ENCODE assay signal across 21 cellular contexts in genomic region chr20:23656372-23656771, GRCh38. TPM values are rescaled to one million over a fixed set of nuclear protein-coding genes. Genes with fewer than 3 reads are reported as not detected.
DNase-seq lines count a peak whose midpoint lies in the region; ATAC-seq and TF ChIP-seq lines count a peak whose summit lies in the region.
"Had no signal": no experiment of that assay in that cellular context is flagged by ENCODE, and none has a peak within 500 bp of the region (broad histone marks: within the 10 kb centered on the region; RNA-seq: fewer than 3 reads in every experiment).

No MANE protein-coding gene starts in this region.

- no peaks in the 10 kb centered on the region for H3K36me3 ChIP-seq in endodermal cell (ENCODE audit: control insufficient read depth, insufficient read depth, low read length)
- H3K36me3 ChIP-seq in spleen: no peaks in the 10 kb centered on the region
- H3K36me3 ChIP-seq: colonic mucosa had no signal

- H3K27ac ChIP-seq in endodermal cell (ENCODE audit: low read depth, low read length) (no peak overlapping the region), spleen (peak overlapping the region; percentile 9 to 84 (median 52))
- H3K27ac ChIP-seq: colonic mucosa had no signal

- H3K9me3 Mint-ChIP-seq in CD14-positive monocyte (no peaks in the 10 kb centered on the region), endodermal cell (no peaks in the 10 kb centered on the region), mesothelial cell of epicardium (no peaks in the 10 kb centered on the region), osteocyte (ENCODE audit: unreplicated experiment) (no peaks in the 10 kb centered on the region)
- H3K9me3 Mint-ChIP-seq: stimulated activated naive CD8-positive, alpha-beta T cell treated with anti-CD3 and anti-CD28 coated beads, Interleukin-15, amount 100 ng/mL, for 72 hours had no signal

- H3K4me1 ChIP-seq in endodermal cell (ENCODE audit: control insufficient read depth, insufficient read depth, low read length) (peaks cover 18% of the 10 kb centered on the region), spleen (peaks cover 7 to 35% (median 15%) of the 10 kb centered on the region in 6 donors)
- H3K4me1 ChIP-seq: colonic mucosa had no signal

- DNase-seq in CD14-positive monocyte (ENCODE audit: low spot score): no peak
- peak; percentile 46 for DNase-seq in endodermal cell
- peak; percentile 51 for DNase-seq in medulla oblongata (ENCODE audit: extremely low spot score)
- DNase-seq in spleen: no peak
- no peak for DNase-seq in activated naive CD4-positive, alpha-beta T cell treated with Interleukin-2 at 50 U/mL for 16 hours
- DNase-seq in mesothelial cell of epicardium (ENCODE audit: low spot score in 2 of 2, unreplicated experiment in 2 of 2): no peak
- no peak for DNase-seq in osteocyte (ENCODE audit: extremely low spot score, unreplicated experiment)
- DNase-seq: ACHN; activated T-cell treated with anti-CD3 and anti-CD28 coated beads, Interleukin-2, amount 50 U/mL, for 1 hour; colonic mucosa; NCI-H187 treated with DMSO at 0.1 percent for 48 hours; NCI-H526; PC-3; SK-N-SH; stimulated activated naive CD8-positive, alpha-beta T cell treated with anti-CD3 and anti-CD28 coated beads, Interleukin-15, amount 100 ng/mL, for 72 hours had no signal

- 82 to 89% methylated on average over 8 to 10 of the region's 10 CpGs for WGBS in endodermal cell (ENCODE audit: insufficient coverage in 1 of 2, insufficient read length in 1 of 2), 2 experiments
- WGBS in spleen, 5 donors: 48 to 71% (median 64%) methylated on average over 10 of the region's 10 CpGs

- H3K9me3 ChIP-seq in endodermal cell (ENCODE audit: control insufficient read depth, low read length) (no peaks in the 10 kb centered on the region), spleen (no peaks in the 10 kb centered on the region)
- H3K9me3 ChIP-seq: colonic mucosa, SK-N-SH had no signal

- H3K4me3 ChIP-seq in endodermal cell (ENCODE audit: low read length): no peak overlapping the region
- H3K4me3 ChIP-seq in spleen: peak overlapping the region in 3 of 8 donors; percentile 5 to 39 (median 10)
- H3K4me3 ChIP-seq: colonic mucosa, hepatocyte had no signal

- no peaks in the 10 kb centered on the region for H3K27me3 ChIP-seq in endodermal cell (ENCODE audit: control insufficient read depth, insufficient read depth, low read length, poor library complexity, severe bottlenecking)
- peaks cover 0 to 6% (median 0%) of the 10 kb centered on the region in 7 donors for H3K27me3 ChIP-seq in spleen (replicated peaks in 1 of 7)
- H3K27me3 ChIP-seq: colonic mucosa, hepatocyte had no signal

- TF ChIP-seq POLR2A in spleen (IDR thresholded peaks at IDR 0.05): no peak

- TF ChIP-seq CTCF in CD14-positive monocyte (IDR thresholded peaks at IDR 0.05): no peak
- TF ChIP-seq CTCF in endodermal cell (conservative IDR thresholded peaks at IDR 0.05): no peak
- no peak for TF ChIP-seq CTCF in spleen (IDR thresholded peaks at IDR 0.05 in 8 of 11, conservative IDR thresholded peaks at IDR 0.05 in 3 of 11)
- no peak for TF ChIP-seq CTCF in mesothelial cell of epicardium (IDR thresholded peaks at IDR 0.05; ENCODE audit: unreplicated experiment)
- no peak for TF ChIP-seq CTCF in osteocyte (IDR thresholded peaks at IDR 0.05)

- no peak overlapping the region for H3K9ac ChIP-seq in endodermal cell (ENCODE audit: extremely low read depth, low read length, poor library complexity, severe bottlenecking)
- H3K9ac ChIP-seq: SK-N-SH had no signal

- H3K4me1 Mint-ChIP-seq in CD14-positive monocyte (peaks cover 61% of the 10 kb centered on the region), endodermal cell (peaks cover 43% of the 10 kb centered on the region), mesothelial cell of epicardium (no peaks in the 10 kb centered on the region), osteocyte (ENCODE audit: unreplicated experiment) (peaks cover 35% of the 10 kb centered on the region)
- H3K4me1 Mint-ChIP-seq: stimulated activated naive CD8-positive, alpha-beta T cell treated with anti-CD3 and anti-CD28 coated beads, Interleukin-15, amount 100 ng/mL, for 72 hours had no signal

- H3K27ac Mint-ChIP-seq in CD14-positive monocyte (peak overlapping the region; percentile 92 to 96 (median 93)), endodermal cell (no peak overlapping the region), mesothelial cell of epicardium (no peak overlapping the region), osteocyte (ENCODE audit: unreplicated experiment) (no peak overlapping the region)
- H3K27ac Mint-ChIP-seq: stimulated activated naive CD8-positive, alpha-beta T cell treated with anti-CD3 and anti-CD28 coated beads, Interleukin-15, amount 100 ng/mL, for 72 hours had no signal

- peaks cover 0 to 4% (median 0%) of the 10 kb centered on the region in 3 donors for H3K27me3 Mint-ChIP-seq in CD14-positive monocyte (ENCODE audit: low read depth in 3 of 3)
- no peaks in the 10 kb centered on the region for H3K27me3 Mint-ChIP-seq in endodermal cell (ENCODE audit: insufficient read depth)
- H3K27me3 Mint-ChIP-seq in mesothelial cell of epicardium (ENCODE audit: low read depth): no peaks in the 10 kb centered on the region
- H3K27me3 Mint-ChIP-seq in osteocyte (ENCODE audit: unreplicated experiment): no peaks in the 10 kb centered on the region

- no peak for ATAC-seq in HG03139 (IDR thresholded peaks at IDR 0.05; ENCODE audit: unreplicated experiment)
- ATAC-seq: PC-3; stimulated activated naive CD8-positive, alpha-beta T cell treated with anti-CD3 and anti-CD28 coated beads, Interleukin-15, amount 100 ng/mL, for 72 hours had no signal

- intact Hi-C loops in CD14-positive monocyte (cut with micrococcal nuclease): no loop called here
- intact Hi-C loops in spleen (cut with DNase I; ENCODE audit: low total_unique reads): no loop called here

- H3K4me3 Mint-ChIP-seq in CD14-positive monocyte (peak overlapping the region; percentile 68 to 85), endodermal cell (no peak overlapping the region), mesothelial cell of epicardium (no peak overlapping the region), osteocyte (ENCODE audit: unreplicated experiment) (no peak overlapping the region)
- H3K4me3 Mint-ChIP-seq: stimulated activated naive CD8-positive, alpha-beta T cell treated with anti-CD3 and anti-CD28 coated beads, Interleukin-15, amount 100 ng/mL, for 72 hours had no signal

- H3K36me3 Mint-ChIP-seq in CD14-positive monocyte (peaks cover 0 to 4% of the 10 kb centered on the region in 2 donors), endodermal cell (ENCODE audit: low read depth) (peaks cover 4% of the 10 kb centered on the region), mesothelial cell of epicardium (no peaks in the 10 kb centered on the region), osteocyte (ENCODE audit: unreplicated experiment) (no peaks in the 10 kb centered on the region)

RNA-seq across cellular contexts. Expression of gene CST3, which starts 18.6 kb away (rescaled TPM):
- polyA plus RNA-seq in CD14-positive monocyte: 1,000 to 10,000 TPM; 2,657 to 3,222 TPM
- 100 to 1,000 TPM; 131 to 177 TPM for total RNA-seq in endodermal cell
- polyA plus RNA-seq in endodermal cell (2013, experiment 1 of 2): 161 TPM
- polyA plus RNA-seq in endodermal cell (2013, experiment 2 of 2): 145 TPM
- total RNA-seq in spleen: 1,000 to 10,000 TPM in 3 of 7 donors, 100 to 1,000 TPM in 4; 501 to 1,082 (median 830) TPM
- 100 to 1,000 TPM; 199 to 272 (median 267) TPM for polyA plus RNA-seq in spleen
- 127 to 138 TPM (median 130 TPM) in 3 replicates for total RNA-seq in mesothelial cell of epicardium
- 705 and 710 TPM in 2 replicates for total RNA-seq in osteocyte

RNA-seq across cellular contexts. Expression of gene CST4, which starts 32.5 kb away (rescaled TPM):
- polyA plus RNA-seq in CD14-positive monocyte (not detected), spleen (not detected)
- total RNA-seq in endodermal cell (1 to 10 TPM; 2.0 to 2.3 TPM), spleen (not detected), mesothelial cell of epicardium (not detected in 3 replicates), osteocyte (not detected in 2 replicates)
- 0.68 TPM for polyA plus RNA-seq in endodermal cell (2013, experiment 1 of 2)
- 0.54 TPM for polyA plus RNA-seq in endodermal cell (2013, experiment 2 of 2)
- total RNA-seq: colonic mucosa, kidney epithelial cell, LHCN-M2 had no signal
- polyA plus RNA-seq: esophagus, hepatocyte, neural cell, SK-N-SH had no signal

RNA-seq across cellular contexts. Expression of gene CST9, which starts 50.7 kb away (rescaled TPM):
- polyA plus RNA-seq in CD14-positive monocyte (under 1 TPM in 1 of 2 donors, not detected in 1; 0.13 TPM), spleen (not detected)
- total RNA-seq in endodermal cell (not detected), spleen (not detected), mesothelial cell of epicardium (not detected in 3 replicates), osteocyte (not detected in 2 replicates)
- not detected for polyA plus RNA-seq in endodermal cell (2013, experiment 1 of 2)
- polyA plus RNA-seq in endodermal cell (2013, experiment 2 of 2): not detected
- total RNA-seq: colonic mucosa, hepatocyte, kidney epithelial cell, LHCN-M2, PC-3 had no signal
- polyA plus RNA-seq: hepatocyte, neural cell, SK-N-SH had no signal

Comparison
In these comparisons a context has a peak if more than half of its experiments do, and no peak if none do; other contexts are left out.
1. DNase-seq: peak in endodermal cell (single experiment) and medulla oblongata (single experiment); none in CD14-positive monocyte (single experiment), spleen (single experiment), activated naive CD4-positive, alpha-beta T cell treated with Interleukin-2 at 50 U/mL for 16 hours (single experiment), mesothelial cell of epicardium (0 of 2) and osteocyte (single experiment).
2. H3K27ac Mint-ChIP-seq: peak in CD14-positive monocyte (7 of 7); none in endodermal cell (single experiment), mesothelial cell of epicardium (single experiment) and osteocyte (single experiment).
3. H3K4me3 Mint-ChIP-seq: peak in CD14-positive monocyte (2 of 2); none in endodermal cell (single experiment), mesothelial cell of epicardium (single experiment) and osteocyte (single experiment).